Comparison of ENCODE assay signal across 1 cellular context in genomic region chr1:93078935-93079654, GRCh38.
TF ChIP-seq lines count a peak whose summit lies in the region.

Gene MTF2 (plus strand): TSS chr1:93079283. CDS start chr1:93079527, 244 bp downstream.

TF ChIP-seq in HepG2, 621 proteins besides CTCF, POLR2A, EP300 and RAD21 (continued from another document and continues in another):
- peak; percentile 99 for TF ChIP-seq IKZF5 (CRISPR knock-in tag; IDR thresholded peaks at IDR 0.05)
- peak; percentile 97 for TF ChIP-seq SNAPC4 (CRISPR knock-in tag; IDR thresholded peaks at IDR 0.05)
- no peak for TF ChIP-seq IKZF1 (IDR thresholded peaks at IDR 0.05)
- no peak for TF ChIP-seq ZNF496 (CRISPR knock-in tag; IDR thresholded peaks at IDR 0.05; ENCODE audit: insufficient replicate concordance)
- peak; percentile 86; the same call in 1 of the 2 replicates for TF ChIP-seq ZFP62 (CRISPR knock-in tag; IDR thresholded peaks at IDR 0.05)
- TF ChIP-seq ZNF556 (CRISPR knock-in tag; IDR thresholded peaks at IDR 0.05; ENCODE audit: borderline replicate concordance), result peak; percentile 99
- TF ChIP-seq, protein P1, sequence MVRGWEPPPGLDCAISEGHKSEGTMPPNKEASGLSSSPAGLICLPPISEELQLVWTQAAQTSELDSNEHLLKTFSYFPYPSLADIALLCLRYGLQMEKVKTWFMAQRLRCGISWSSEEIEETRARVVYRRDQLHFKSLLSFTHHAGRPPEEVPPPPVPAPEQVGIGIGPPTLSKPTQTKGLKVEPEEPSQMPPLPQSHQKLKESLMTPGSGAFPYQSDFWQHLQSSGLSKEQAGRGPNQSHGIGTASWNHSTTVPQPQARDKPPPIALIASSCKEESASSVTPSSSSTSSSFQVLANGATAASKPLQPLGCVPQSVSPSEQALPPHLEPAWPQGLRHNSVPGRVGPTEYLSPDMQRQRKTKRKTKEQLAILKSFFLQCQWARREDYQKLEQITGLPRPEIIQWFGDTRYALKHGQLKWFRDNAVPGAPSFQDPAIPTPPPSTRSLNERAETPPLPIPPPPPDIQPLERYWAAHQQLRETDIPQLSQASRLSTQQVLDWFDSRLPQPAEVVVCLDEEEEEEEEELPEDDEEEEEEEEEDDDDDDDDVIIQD (CRISPR knock-in tag; IDR thresholded peaks at IDR 0.05; ENCODE audit: low read depth), result peak; percentile 99
- peak; percentile 95 for TF ChIP-seq ZMYM3 (CRISPR knock-in tag; IDR thresholded peaks at IDR 0.05)
- 0 out of 2 replicates have a peak, but pooled peaks have one; percentile 80 for TF ChIP-seq CAMTA2 (CRISPR knock-in tag; IDR thresholded peaks at IDR 0.05; ENCODE audit: borderline replicate concordance)
- TF ChIP-seq MYNN (CRISPR knock-in tag; IDR thresholded peaks at IDR 0.05; ENCODE audit: low read depth), result peak; percentile 98
- TF ChIP-seq CBFB (CRISPR knock-in tag; IDR thresholded peaks at IDR 0.05), result peak; percentile 98
- TF ChIP-seq ZFP37 (CRISPR knock-in tag; IDR thresholded peaks at IDR 0.05; ENCODE audit: borderline replicate concordance), result peak; percentile 98
- peak; percentile 58 for TF ChIP-seq NFRKB (IDR thresholded peaks at IDR 0.05)
- TF ChIP-seq ZNF367 (CRISPR knock-in tag; IDR thresholded peaks at IDR 0.05; ENCODE audit: borderline replicate concordance), result peak; percentile 95
- TF ChIP-seq ZEB1 (IDR thresholded peaks at IDR 0.05; ENCODE audit: insufficient replicate concordance, low read depth), result peak; percentile 74
- TF ChIP-seq, protein P2, sequence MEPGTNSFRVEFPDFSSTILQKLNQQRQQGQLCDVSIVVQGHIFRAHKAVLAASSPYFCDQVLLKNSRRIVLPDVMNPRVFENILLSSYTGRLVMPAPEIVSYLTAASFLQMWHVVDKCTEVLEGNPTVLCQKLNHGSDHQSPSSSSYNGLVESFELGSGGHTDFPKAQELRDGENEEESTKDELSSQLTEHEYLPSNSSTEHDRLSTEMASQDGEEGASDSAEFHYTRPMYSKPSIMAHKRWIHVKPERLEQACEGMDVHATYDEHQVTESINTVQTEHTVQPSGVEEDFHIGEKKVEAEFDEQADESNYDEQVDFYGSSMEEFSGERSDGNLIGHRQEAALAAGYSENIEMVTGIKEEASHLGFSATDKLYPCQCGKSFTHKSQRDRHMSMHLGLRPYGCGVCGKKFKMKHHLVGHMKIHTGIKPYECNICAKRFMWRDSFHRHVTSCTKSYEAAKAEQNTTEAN (CRISPR knock-in tag; conservative IDR thresholded peaks at IDR 0.05), result peak; percentile 95
- TF ChIP-seq SETDB1 (CRISPR knock-in tag; IDR thresholded peaks at IDR 0.05; ENCODE audit: borderline replicate concordance), result no peak
- peak; percentile 99 for TF ChIP-seq U2AF1 (optimal IDR thresholded peaks at IDR 0.05; ENCODE audit: low read depth, low read length)
- peak; percentile 96 for TF ChIP-seq ZNF883 (CRISPR knock-in tag; IDR thresholded peaks at IDR 0.05; ENCODE audit: not compliant biosample characterization)
- peak; percentile 60 for TF ChIP-seq NR2F6 (IDR thresholded peaks at IDR 0.05)
- TF ChIP-seq NR2F6 (CRISPR knock-in tag; IDR thresholded peaks at IDR 0.05), result peak; percentile 85
- TF ChIP-seq MTA1 (CRISPR knock-in tag; IDR thresholded peaks at IDR 0.05; ENCODE audit: borderline replicate concordance), result peak; percentile 100
- peak; percentile 99 for TF ChIP-seq ZSCAN21 (CRISPR knock-in tag; IDR thresholded peaks at IDR 0.05; ENCODE audit: borderline replicate concordance)
- peak; percentile 99 for TF ChIP-seq ARID2 (CRISPR knock-in tag; IDR thresholded peaks at IDR 0.05; ENCODE audit: borderline replicate concordance)
- 0 out of 2 replicates have a peak, but pooled peaks have one; percentile 42 for TF ChIP-seq POLR2AphosphoS2 (IDR thresholded peaks at IDR 0.05; ENCODE audit: low read depth, low read length)
- TF ChIP-seq, protein P3, sequence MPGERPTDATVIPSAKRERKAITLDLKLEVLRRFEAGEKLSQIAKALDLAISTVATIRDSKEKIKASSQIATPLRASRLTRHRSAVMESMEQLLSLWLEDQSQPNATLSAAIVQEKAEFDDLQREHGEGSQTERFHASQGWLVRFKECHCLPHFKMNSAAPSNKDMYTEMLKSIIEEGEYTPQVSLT (CRISPR knock-in tag; IDR thresholded peaks at IDR 0.05; ENCODE audit: borderline replicate concordance, low read depth), result peak; percentile 98; the same call in 1 of the 2 replicates
- peak; percentile 99 for TF ChIP-seq TOPORS (CRISPR knock-in tag; IDR thresholded peaks at IDR 0.05)
- no peak for TF ChIP-seq PHB2 (IDR thresholded peaks at IDR 0.05; ENCODE audit: partially characterized antibody)
- peak; percentile 74 for TF ChIP-seq NFYC (CRISPR knock-in tag; IDR thresholded peaks at IDR 0.05)
- TF ChIP-seq, protein P4, sequence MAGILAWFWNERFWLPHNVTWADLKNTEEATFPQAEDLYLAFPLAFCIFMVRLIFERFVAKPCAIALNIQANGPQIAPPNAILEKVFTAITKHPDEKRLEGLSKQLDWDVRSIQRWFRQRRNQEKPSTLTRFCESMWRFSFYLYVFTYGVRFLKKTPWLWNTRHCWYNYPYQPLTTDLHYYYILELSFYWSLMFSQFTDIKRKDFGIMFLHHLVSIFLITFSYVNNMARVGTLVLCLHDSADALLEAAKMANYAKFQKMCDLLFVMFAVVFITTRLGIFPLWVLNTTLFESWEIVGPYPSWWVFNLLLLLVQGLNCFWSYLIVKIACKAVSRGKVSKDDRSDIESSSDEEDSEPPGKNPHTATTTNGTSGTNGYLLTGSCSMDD (CRISPR knock-in tag; IDR thresholded peaks at IDR 0.05), result peak; percentile 81; the same call in 1 of the 2 replicates
- peak; percentile 87 for TF ChIP-seq GMEB2 (CRISPR knock-in tag; IDR thresholded peaks at IDR 0.05; ENCODE audit: low read depth)
- TF ChIP-seq NCOA1 (CRISPR knock-in tag; IDR thresholded peaks at IDR 0.05), result peak; percentile 95; the same call in 1 of the 2 replicates
- TF ChIP-seq ZNF337 (CRISPR knock-in tag; IDR thresholded peaks at IDR 0.05; ENCODE audit: borderline replicate concordance, low read depth), result peak; percentile 98; the same call in 1 of the 2 replicates
- no peak for TF ChIP-seq RAD51 (IDR thresholded peaks at IDR 0.05; ENCODE audit: borderline replicate concordance)
- TF ChIP-seq, protein P5, sequence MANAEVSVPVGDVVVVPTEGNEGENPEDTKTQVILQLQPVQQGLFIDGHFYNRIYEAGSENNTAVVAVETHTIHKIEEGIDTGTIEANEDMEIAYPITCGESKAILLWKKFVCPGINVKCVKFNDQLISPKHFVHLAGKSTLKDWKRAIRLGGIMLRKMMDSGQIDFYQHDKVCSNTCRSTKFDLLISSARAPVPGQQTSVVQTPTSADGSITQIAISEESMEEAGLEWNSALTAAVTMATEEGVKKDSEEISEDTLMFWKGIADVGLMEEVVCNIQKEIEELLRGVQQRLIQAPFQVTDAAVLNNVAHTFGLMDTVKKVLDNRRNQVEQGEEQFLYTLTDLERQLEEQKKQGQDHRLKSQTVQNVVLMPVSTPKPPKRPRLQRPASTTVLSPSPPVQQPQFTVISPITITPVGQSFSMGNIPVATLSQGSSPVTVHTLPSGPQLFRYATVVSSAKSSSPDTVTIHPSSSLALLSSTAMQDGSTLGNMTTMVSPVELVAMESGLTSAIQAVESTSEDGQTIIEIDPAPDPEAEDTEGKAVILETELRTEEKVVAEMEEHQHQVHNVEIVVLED (CRISPR knock-in tag; IDR thresholded peaks at IDR 0.05; ENCODE audit: borderline replicate concordance), result peak; percentile 94
- TF ChIP-seq, protein P6, sequence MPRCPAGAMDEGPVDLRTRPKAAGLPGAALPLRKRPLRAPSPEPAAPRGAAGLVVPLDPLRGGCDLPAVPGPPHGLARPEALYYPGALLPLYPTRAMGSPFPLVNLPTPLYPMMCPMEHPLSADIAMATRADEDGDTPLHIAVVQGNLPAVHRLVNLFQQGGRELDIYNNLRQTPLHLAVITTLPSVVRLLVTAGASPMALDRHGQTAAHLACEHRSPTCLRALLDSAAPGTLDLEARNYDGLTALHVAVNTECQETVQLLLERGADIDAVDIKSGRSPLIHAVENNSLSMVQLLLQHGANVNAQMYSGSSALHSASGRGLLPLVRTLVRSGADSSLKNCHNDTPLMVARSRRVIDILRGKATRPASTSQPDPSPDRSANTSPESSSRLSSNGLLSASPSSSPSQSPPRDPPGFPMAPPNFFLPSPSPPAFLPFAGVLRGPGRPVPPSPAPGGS (CRISPR knock-in tag; IDR thresholded peaks at IDR 0.05), result peak; percentile 90
- TF ChIP-seq FOXA3 (CRISPR knock-in tag; IDR thresholded peaks at IDR 0.05), result peak; percentile 90
- peak; percentile 99 for TF ChIP-seq ZNF275 (CRISPR knock-in tag; IDR thresholded peaks at IDR 0.05; ENCODE audit: borderline replicate concordance)
- TF ChIP-seq SMC3 (IDR thresholded peaks at IDR 0.05; ENCODE audit: low read length), result no peak
- TF ChIP-seq, protein P7, sequence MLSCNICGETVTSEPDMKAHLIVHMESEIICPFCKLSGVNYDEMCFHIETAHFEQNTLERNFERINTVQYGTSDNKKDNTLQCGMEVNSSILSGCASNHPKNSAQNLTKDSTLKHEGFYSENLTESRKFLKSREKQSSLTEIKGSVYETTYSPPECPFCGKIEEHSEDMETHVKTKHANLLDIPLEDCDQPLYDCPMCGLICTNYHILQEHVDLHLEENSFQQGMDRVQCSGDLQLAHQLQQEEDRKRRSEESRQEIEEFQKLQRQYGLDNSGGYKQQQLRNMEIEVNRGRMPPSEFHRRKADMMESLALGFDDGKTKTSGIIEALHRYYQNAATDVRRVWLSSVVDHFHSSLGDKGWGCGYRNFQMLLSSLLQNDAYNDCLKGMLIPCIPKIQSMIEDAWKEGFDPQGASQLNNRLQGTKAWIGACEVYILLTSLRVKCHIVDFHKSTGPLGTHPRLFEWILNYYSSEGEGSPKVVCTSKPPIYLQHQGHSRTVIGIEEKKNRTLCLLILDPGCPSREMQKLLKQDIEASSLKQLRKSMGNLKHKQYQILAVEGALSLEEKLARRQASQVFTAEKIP (CRISPR knock-in tag; IDR thresholded peaks at IDR 0.05; ENCODE audit: borderline replicate concordance), result no peak
- peak; percentile 95 for TF ChIP-seq ZNF703 (CRISPR knock-in tag; IDR thresholded peaks at IDR 0.05; ENCODE audit: borderline replicate concordance)
- TF ChIP-seq TARDBP (CRISPR knock-in tag; IDR thresholded peaks at IDR 0.05), result peak; percentile 100
- peak; percentile 82 for TF ChIP-seq HNRNPUL1 (IDR thresholded peaks at IDR 0.05; ENCODE audit: low read depth, low read length)
- peak; percentile 86 for TF ChIP-seq RBM22 (optimal IDR thresholded peaks at IDR 0.05; ENCODE audit: low read length)
- TF ChIP-seq ZNF776 (CRISPR knock-in tag; IDR thresholded peaks at IDR 0.05), result peak; percentile 98
- TF ChIP-seq ATF1 (CRISPR knock-in tag; IDR thresholded peaks at IDR 0.05), result peak; percentile 82
- peak; percentile 98; the same call in 1 of the 2 replicates for TF ChIP-seq CBX5 (CRISPR knock-in tag; IDR thresholded peaks at IDR 0.05; ENCODE audit: borderline replicate concordance)
- peak; percentile 94 for TF ChIP-seq ZIK1 (CRISPR knock-in tag; IDR thresholded peaks at IDR 0.05; ENCODE audit: borderline replicate concordance, low read depth)
